In genomic region chrX:130121505-130121800, GRCh38 we compare ENCODE assay signal across 1 cellular context.
TF ChIP-seq lines count a peak whose summit lies in the region.

No MANE protein-coding gene starts in this region.

TF ChIP-seq in HCT116, 20 proteins besides CTCF, POLR2A, EP300 and RAD21 (continued from another document):
- TF ChIP-seq, protein P1, sequence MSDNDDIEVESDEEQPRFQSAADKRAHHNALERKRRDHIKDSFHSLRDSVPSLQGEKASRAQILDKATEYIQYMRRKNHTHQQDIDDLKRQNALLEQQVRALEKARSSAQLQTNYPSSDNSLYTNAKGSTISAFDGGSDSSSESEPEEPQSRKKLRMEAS (IDR thresholded peaks at IDR 0.05) = no peak
- TF ChIP-seq EGR1 (IDR thresholded peaks at IDR 0.05; ENCODE audit: low read depth) (no peak), REST (IDR thresholded peaks at IDR 0.05; ENCODE audit: low read depth) (no peak), JUND (IDR thresholded peaks at IDR 0.05) (no peak), ZFX (IDR thresholded peaks at IDR 0.05) (no peak), ATF3 (IDR thresholded peaks at IDR 0.05) (no peak), EZH2phosphoT487 (IDR thresholded peaks at IDR 0.05; ENCODE audit: borderline replicate concordance) (no peak), ZNF274 (IDR thresholded peaks at IDR 0.05; ENCODE audit: low read depth, low read length) (no peak), SIN3A (IDR thresholded peaks at IDR 0.05; ENCODE audit: low read depth) (no peak), EZH2 (IDR thresholded peaks at IDR 0.05) (no peak), CBX3 (IDR thresholded peaks at IDR 0.05; ENCODE audit: low read depth) (no peak), FOSL1 (IDR thresholded peaks at IDR 0.05; ENCODE audit: low read depth) (no peak), CEBPB (IDR thresholded peaks at IDR 0.05; ENCODE audit: low read depth) (no peak), SP1 (IDR thresholded peaks at IDR 0.05; ENCODE audit: low read depth) (no peak), TCF7L2 (IDR thresholded peaks at IDR 0.05; ENCODE audit: borderline replicate concordance, extremely low read depth, insufficient read depth, insufficient read length) (no peak), YY1 (IDR thresholded peaks at IDR 0.05; ENCODE audit: extremely low read depth, insufficient replicate concordance, low read depth, low read length) (no peak), POLR2AphosphoS5 (IDR thresholded peaks at IDR 0.05; ENCODE audit: low read depth, low read length) (no peak), ELF1 (IDR thresholded peaks at IDR 0.05; ENCODE audit: borderline replicate concordance, low read depth) (no peak)
- TF ChIP-seq, protein P2, sequence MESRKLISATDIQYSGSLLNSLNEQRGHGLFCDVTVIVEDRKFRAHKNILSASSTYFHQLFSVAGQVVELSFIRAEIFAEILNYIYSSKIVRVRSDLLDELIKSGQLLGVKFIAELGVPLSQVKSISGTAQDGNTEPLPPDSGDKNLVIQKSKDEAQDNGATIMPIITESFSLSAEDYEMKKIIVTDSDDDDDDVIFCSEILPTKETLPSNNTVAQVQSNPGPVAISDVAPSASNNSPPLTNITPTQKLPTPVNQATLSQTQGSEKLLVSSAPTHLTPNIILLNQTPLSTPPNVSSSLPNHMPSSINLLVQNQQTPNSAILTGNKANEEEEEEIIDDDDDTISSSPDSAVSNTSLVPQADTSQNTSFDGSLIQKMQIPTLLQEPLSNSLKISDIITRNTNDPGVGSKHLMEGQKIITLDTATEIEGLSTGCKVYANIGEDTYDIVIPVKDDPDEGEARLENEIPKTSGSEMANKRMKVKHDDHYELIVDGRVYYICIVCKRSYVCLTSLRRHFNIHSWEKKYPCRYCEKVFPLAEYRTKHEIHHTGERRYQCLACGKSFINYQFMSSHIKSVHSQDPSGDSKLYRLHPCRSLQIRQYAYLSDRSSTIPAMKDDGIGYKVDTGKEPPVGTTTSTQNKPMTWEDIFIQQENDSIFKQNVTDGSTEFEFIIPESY (IDR thresholded peaks at IDR 0.05; ENCODE audit: extremely low read depth, insufficient replicate concordance, low read length) = no peak
